Comparison of ENCODE assay signal across 8 cellular contexts in the genomic region with DNA sequence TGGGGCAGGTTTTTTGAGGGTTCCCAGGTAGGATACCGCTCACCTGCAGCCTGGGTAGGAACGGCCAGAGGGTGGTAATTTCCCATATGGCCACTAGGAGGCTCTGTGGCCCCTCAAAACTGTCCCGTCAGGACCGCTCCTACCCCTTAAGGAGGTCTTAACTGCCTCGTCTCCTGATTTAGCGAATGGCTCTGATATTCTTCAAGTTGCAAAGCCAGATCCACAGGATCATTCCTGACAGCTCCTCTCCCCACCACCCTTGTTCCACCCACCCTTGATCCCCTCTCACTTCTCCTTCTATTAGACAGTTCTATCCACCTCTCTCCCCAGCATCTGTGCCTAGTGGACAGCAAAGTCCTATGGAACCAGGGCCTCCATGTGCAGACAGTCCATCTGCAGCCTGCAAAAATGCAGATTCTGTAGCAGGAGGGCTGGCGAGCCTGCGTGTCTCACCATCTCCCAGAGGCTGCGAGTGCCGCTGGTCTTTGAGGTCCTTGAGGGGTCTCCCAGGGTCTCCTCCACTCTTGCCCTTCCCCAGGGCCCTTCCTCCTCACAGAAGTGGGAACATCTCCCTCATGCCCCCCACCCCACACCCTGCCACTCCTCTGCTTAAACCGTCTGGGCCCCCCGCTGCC. TPM values are rescaled to one million over a fixed set of nuclear protein-coding genes. Genes with fewer than 3 reads are reported as not detected.
DNase-seq lines count a peak whose midpoint lies in the region; ATAC-seq and TF ChIP-seq lines count a peak whose summit lies in the region.

No MANE protein-coding gene starts in this region.

- H3K27ac Mint-ChIP-seq in nephron, result peak overlapping the region; percentile 27 to 85 (median 64)

- no peaks in the 10 kb centered on the region for H3K36me3 ChIP-seq in testis (ENCODE audit: low read depth, missing control alignments)

- TF ChIP-seq CTCF in fibroblast of pulmonary artery (IDR thresholded peaks at IDR 0.05; ENCODE audit: low read length, missing control alignments) (peak; percentile 89), nephron (IDR thresholded peaks at IDR 0.05; ENCODE audit: unreplicated experiment in 3 of 3) (peak; percentile 92 to 94 (median 93)), testis (IDR thresholded peaks at IDR 0.05) (peak; percentile 80 to 88 (median 84))

- peaks cover 25% of the 10 kb centered on the region for H3K4me1 Mint-ChIP-seq in activated T-cell treated with anti-CD3 and anti-CD28 coated beads, Interleukin-2, amount 50 U/mL, for 4 hours (ENCODE audit: low read depth)
- H3K4me1 Mint-ChIP-seq in nephron, result peaks cover 41% of the 10 kb centered on the region

- TF ChIP-seq POLR2A in testis (IDR thresholded peaks at IDR 0.05), result no peak

- peak; percentile 56 for DNase-seq in NCI-H146 (lab: John Stamatoyannopoulos, UW)
- DNase-seq in NCI-H146 treated with DMSO at 0.1 percent for 48 hours (lab: John Stamatoyannopoulos, UW; ENCODE audit: unreplicated experiment), result no peak
- DNase-seq in NOMO-1 treated with dmso at 0.1 percent for 144 hours (lab: John Stamatoyannopoulos, UW; ENCODE audit: unreplicated experiment), result peak; percentile 0
- peak; percentile 59 for DNase-seq in activated T-cell treated with anti-CD3 and anti-CD28 coated beads, Interleukin-2, amount 50 U/mL, for 4 hours
- peak; percentile 69 for DNase-seq in fibroblast of pulmonary artery (ENCODE audit: low read depth)
- DNase-seq in testis, result peak; percentile 59

- intact Hi-C loops in testis (cut with DNase I; ENCODE audit: low total_unique reads), result loop anchor here (10.0 kb wide), 1 partner anchor 430 kb away; no protein-coding TSS in a partner anchor

- WGBS in testis, 2 donors, result 47 to 53% methylated on average over 11 to 12 of the region's 12 CpGs

- H3K36me3 Mint-ChIP-seq in activated T-cell treated with anti-CD3 and anti-CD28 coated beads, Interleukin-2, amount 50 U/mL, for 4 hours (ENCODE audit: insufficient read depth), result peaks cover 4% of the 10 kb centered on the region
- H3K36me3 Mint-ChIP-seq in nephron (ENCODE audit: low read depth), result peaks cover 38% of the 10 kb centered on the region

- H3K4me3 Mint-ChIP-seq in activated T-cell treated with anti-CD3 and anti-CD28 coated beads, Interleukin-2, amount 50 U/mL, for 4 hours, result no peak overlapping the region
- peak overlapping the region in 1 of 3 experiments; percentile 2 for H3K4me3 Mint-ChIP-seq in nephron

- no peaks in the 10 kb centered on the region for H3K9me3 ChIP-seq in testis

- H3K27ac ChIP-seq in testis, result no peak overlapping the region

- no peaks in the 10 kb centered on the region for H3K4me1 ChIP-seq in testis

- no peaks in the 10 kb centered on the region for H3K27me3 ChIP-seq in testis

- ATAC-seq in HG02981 (IDR thresholded peaks at IDR 0.05; ENCODE audit: unreplicated experiment), result peak; percentile 73
- peak; percentile 82 to 84 for ATAC-seq in activated T-cell treated with anti-CD3 and anti-CD28 coated beads, Interleukin-2, amount 50 U/mL, for 4 hours

- H3K9me3 Mint-ChIP-seq in activated T-cell treated with anti-CD3 and anti-CD28 coated beads, Interleukin-2, amount 50 U/mL, for 4 hours, result no peaks in the 10 kb centered on the region
- H3K9me3 Mint-ChIP-seq in nephron, result no peaks in the 10 kb centered on the region

- H3K4me3 ChIP-seq in fibroblast of pulmonary artery (replicated peaks; ENCODE audit: low read depth, low read length) (no peak overlapping the region), testis (no peak overlapping the region)

- no peaks in the 10 kb centered on the region for H3K27me3 Mint-ChIP-seq in activated T-cell treated with anti-CD3 and anti-CD28 coated beads, Interleukin-2, amount 50 U/mL, for 4 hours (ENCODE audit: low read depth)
- peaks cover 5% of the 10 kb centered on the region for H3K27me3 Mint-ChIP-seq in nephron (ENCODE audit: low read depth)

RNA-seq across cellular contexts. Expression of gene ZBP1, which starts 34.3 kb away (rescaled TPM):
- under 1 TPM in 2 of 3 donors, not detected in 1; 0.13 to 0.27 TPM for total RNA-seq in activated T-cell treated with anti-CD3 and anti-CD28 coated beads, Interleukin-2, amount 50 U/mL, for 4 hours
- under 1 TPM in 1 of 2 donors, not detected in 1; 0.31 TPM for total RNA-seq in testis
- polyA plus RNA-seq in testis (ENCODE audit: insufficient read depth, low read depth, low replicate concordance), result 0.66 TPM

RNA-seq across cellular contexts. Expression of gene PMEPA1, which starts 55.3 kb away (rescaled TPM):
- total RNA-seq in activated T-cell treated with anti-CD3 and anti-CD28 coated beads, Interleukin-2, amount 50 U/mL, for 4 hours, result 1 to 10 TPM; 4.3 to 7.4 (median 5.6) TPM
- 10 to 100 TPM in 1 of 2 donors, 1 to 10 TPM in 1; 8.1 to 12.1 TPM for total RNA-seq in testis
- polyA plus RNA-seq in testis (ENCODE audit: insufficient read depth, low read depth, low replicate concordance), result 16.8 TPM
